Comparison of ENCODE assay signal across 20 cellular contexts in genomic region chr9:135516132-135516860, GRCh38. TPM values are rescaled to one million over a fixed set of nuclear protein-coding genes. Genes with fewer than 3 reads are reported as not detected.
DNase-seq lines count a peak whose midpoint lies in the region; ATAC-seq and TF ChIP-seq lines count a peak whose summit lies in the region.
"Had no signal": no experiment of that assay in that cellular context is flagged by ENCODE, and none has a peak within 500 bp of the region (broad histone marks: within the 10 kb centered on the region; RNA-seq: fewer than 3 reads in every experiment).

No MANE protein-coding gene starts in this region.

- no peaks in the 10 kb centered on the region for H3K27me3 ChIP-seq in upper lobe of left lung

- H3K36me3 ChIP-seq in upper lobe of left lung, result no peaks in the 10 kb centered on the region
- H3K36me3 ChIP-seq: lower lobe of right lung had no signal

- no peak for TF ChIP-seq POLR2A in upper lobe of left lung (IDR thresholded peaks at IDR 0.05)

- 48 to 67% methylated on average over 13 to 25 of the region's 25 CpGs for WGBS in upper lobe of left lung, 2 donors

- peak; percentile 41 for DNase-seq in activated effector memory CD4-positive, alpha-beta T cell treated with anti-CD3 and anti-CD28 coated beads, Interleukin-2, amount 50 U/mL, for 16 hours
- no peak for DNase-seq in activated effector memory CD4-positive, alpha-beta T cell treated with Interleukin-2 at 50 U/mL for 16 hours
- peak; percentile 47 for DNase-seq in activated CD8-positive, alpha-beta memory T cell treated with anti-CD3 and anti-CD28 coated beads, Interleukin-2, amount 50 U/mL, for 48 hours
- DNase-seq in lung microvascular endothelial cell (ENCODE audit: low read depth in 2 of 2) (peak; percentile 75 to 76), upper lobe of left lung (peak; percentile 5 to 38), foreskin fibroblast (no peak), 8988T (no peak)
- DNase-seq: activated gamma-delta T cell, HFFc6, lower lobe of right lung, naive B cell, NCI-H146, NCI-H2227 treated with DMSO at 0.1 percent for 48 hours, RPMI8226 had no signal

- no peak for TF ChIP-seq CTCF in upper lobe of left lung (IDR thresholded peaks at IDR 0.05)
- no peak for TF ChIP-seq CTCF in foreskin fibroblast (IDR thresholded peaks at IDR 0.05; ENCODE audit: low read depth, low read length)

- no peaks in the 10 kb centered on the region for H3K9me3 ChIP-seq in upper lobe of left lung
- H3K9me3 ChIP-seq: lower lobe of right lung had no signal

- no peak for TF ChIP-seq EP300 in upper lobe of left lung (IDR thresholded peaks at IDR 0.05)

- H3K4me3 ChIP-seq in upper lobe of left lung (no peak overlapping the region), foreskin fibroblast (ENCODE audit: low read depth in 1 of 2, low read length in 2 of 2) (no peak overlapping the region)
- H3K4me3 ChIP-seq: lower lobe of right lung, smooth muscle cell had no signal

- ATAC-seq in upper lobe of left lung (ENCODE audit: low FRiP score in 2 of 2) (no peak), GM18909 (IDR thresholded peaks at IDR 0.05; ENCODE audit: poor library complexity, unreplicated experiment) (no peak)
- ATAC-seq: stimulated activated memory B cell treated with anti-CD40 and anti-IgM and Interleukin-4, amounts not matched to agents 10 μg/mL and 1 μg/mL and 100 μg/mL, for 72 hours had no signal

- H3K4me1 ChIP-seq in upper lobe of left lung, result no peaks in the 10 kb centered on the region
- H3K4me1 ChIP-seq: lower lobe of right lung had no signal

- H3K27ac ChIP-seq in upper lobe of left lung, result no peak overlapping the region
- H3K27ac ChIP-seq: lower lobe of right lung had no signal

RNA-seq across cellular contexts. Expression of gene LCN1, which starts 4.9 kb away (rescaled TPM):
- not detected in 2 replicates for total RNA-seq in lung microvascular endothelial cell
- not detected for total RNA-seq in upper lobe of left lung
- total RNA-seq: astrocyte, frontal cortex, lower lobe of right lung, progenitor cell of endocrine pancreas had no signal

RNA-seq across cellular contexts. Expression of gene MRPS2, which starts 15.8 kb away (rescaled TPM):
- total RNA-seq in lung microvascular endothelial cell (11.5 and 14.6 TPM in 2 replicates), upper lobe of left lung (10 to 100 TPM; 11.1 to 40.6 (median 26.3) TPM)

RNA-seq across cellular contexts. Expression of gene OBP2A, which starts 29.6 kb away (rescaled TPM):
- not detected in 2 replicates for total RNA-seq in lung microvascular endothelial cell
- not detected for total RNA-seq in upper lobe of left lung
- total RNA-seq: astrocyte, frontal cortex, HFFc6, lower lobe of right lung, progenitor cell of endocrine pancreas, smooth muscle cell had no signal

RNA-seq across cellular contexts. Expression of gene PPP1R26, which starts 36.7 kb away (rescaled TPM):
- total RNA-seq in lung microvascular endothelial cell (8.3 and 9.7 TPM in 2 replicates), upper lobe of left lung (10 to 100 TPM; 25.6 to 48.6 (median 33.8) TPM)

RNA-seq across cellular contexts. Expression of gene PAEP, which starts 45.3 kb away (rescaled TPM):
- total RNA-seq in lung microvascular endothelial cell, result not detected in 2 replicates
- total RNA-seq in upper lobe of left lung, result 1 to 10 TPM in 1 of 6 donors, not detected in 5; 6.3 TPM
- total RNA-seq: frontal cortex, HFFc6, lower lobe of right lung, progenitor cell of endocrine pancreas had no signal

Comparison
In these comparisons a context has a peak if more than half of its experiments do, and no peak if none do; other contexts are left out.
1. DNase-seq: peak in activated effector memory CD4-positive, alpha-beta T cell treated with anti-CD3 and anti-CD28 coated beads, Interleukin-2, amount 50 U/mL, for 16 hours (single experiment), activated CD8-positive, alpha-beta memory T cell treated with anti-CD3 and anti-CD28 coated beads, Interleukin-2, amount 50 U/mL, for 48 hours (single experiment), lung microvascular endothelial cell (2 of 2) and upper lobe of left lung (2 of 2); none in activated effector memory CD4-positive, alpha-beta T cell treated with Interleukin-2 at 50 U/mL for 16 hours (single experiment), foreskin fibroblast (0 of 2) and 8988T (single experiment).